ENCODE assay signal across 15 cellular contexts in genomic region chr11:113578164-113578455, GRCh38.
"Had no signal": no experiment of that assay in that cellular context is flagged by ENCODE, and none has a peak within 500 bp of the region (broad histone marks: within the 10 kb centered on the region; RNA-seq: fewer than 3 reads in every experiment).

No MANE protein-coding gene starts in this region.

- H3K27me3 ChIP-seq: ascending aorta, cardiac muscle cell, colonic mucosa, gastrocnemius medialis, pancreas, upper lobe of left lung had no signal

- H3K27ac ChIP-seq: ascending aorta, cardiac muscle cell, colonic mucosa, gastrocnemius medialis, pancreas, upper lobe of left lung had no signal

- H3K4me1 Mint-ChIP-seq: activated naive CD8-positive, alpha-beta T cell treated with anti-CD3 and anti-CD28 coated beads, Interleukin-2, amount 50 U/mL, for 24 hours had no signal

- H3K9me3 Mint-ChIP-seq: activated naive CD8-positive, alpha-beta T cell treated with anti-CD3 and anti-CD28 coated beads, Interleukin-2, amount 50 U/mL, for 24 hours; neural crest cell; stimulated activated naive CD8-positive, alpha-beta T cell treated with anti-CD3 and anti-CD28 coated beads, Interleukin-15, Interleukin-2, amounts not matched to agents 100 ng/mL and 50 ng/mL, for 24 hours had no signal

- H3K9me3 ChIP-seq: ascending aorta, colonic mucosa, gastrocnemius medialis, pancreas, upper lobe of left lung had no signal

- H3K27ac Mint-ChIP-seq: activated naive CD8-positive, alpha-beta T cell treated with anti-CD3 and anti-CD28 coated beads, Interleukin-2, amount 50 U/mL, for 24 hours; stimulated activated naive CD8-positive, alpha-beta T cell treated with anti-CD3 and anti-CD28 coated beads, Interleukin-15, Interleukin-2, amounts not matched to agents 100 ng/mL and 50 ng/mL, for 24 hours had no signal

- H3K4me1 ChIP-seq: colonic mucosa, pancreas, upper lobe of left lung had no signal

- ATAC-seq: activated naive CD8-positive, alpha-beta T cell treated with anti-CD3 and anti-CD28 coated beads, Interleukin-2, amount 50 U/mL, for 24 hours; gastrocnemius medialis; left ventricle myocardium superior had no signal

- H3K36me3 ChIP-seq: ascending aorta, cardiac muscle cell, colonic mucosa, gastrocnemius medialis, pancreas, upper lobe of left lung had no signal

- H3K4me3 Mint-ChIP-seq: activated naive CD8-positive, alpha-beta T cell treated with anti-CD3 and anti-CD28 coated beads, Interleukin-2, amount 50 U/mL, for 24 hours; neural crest cell; stimulated activated naive CD8-positive, alpha-beta T cell treated with anti-CD3 and anti-CD28 coated beads, Interleukin-15, Interleukin-2, amounts not matched to agents 100 ng/mL and 50 ng/mL, for 24 hours had no signal

- DNase-seq: activated CD4-positive, alpha-beta T cell treated with anti-CD3 and anti-CD28 coated beads for 1 hour; activated CD4-positive, alpha-beta T cell treated with anti-CD3 and anti-CD28 coated beads, Interleukin-2, amount 50 U/mL, for 48 hours; activated naive CD4-positive, alpha-beta T cell treated with Interleukin-2 at 50 U/mL for 16 hours; activated naive CD8-positive, alpha-beta T cell treated with anti-CD3 and anti-CD28 coated beads, Interleukin-2, amount 50 U/mL, for 24 hours; colonic mucosa; gastrocnemius medialis; left ventricle myocardium superior; stimulated activated CD4-positive, alpha-beta T cell treated with anti-CD3 and anti-CD28 coated beads, Interleukin-15, amount 100 ng/mL, for 24 hours; stimulated activated CD4-positive, alpha-beta T cell treated with anti-CD3 and anti-CD28 coated beads, Interleukin-4, amount 100 ng/mL, for 24 hours had no signal

- H3K4me3 ChIP-seq: ascending aorta, cardiac muscle cell, colonic mucosa, gastrocnemius medialis, pancreas, upper lobe of left lung had no signal
